ENCODE assay signal across 9 cellular contexts in the genomic region with DNA sequence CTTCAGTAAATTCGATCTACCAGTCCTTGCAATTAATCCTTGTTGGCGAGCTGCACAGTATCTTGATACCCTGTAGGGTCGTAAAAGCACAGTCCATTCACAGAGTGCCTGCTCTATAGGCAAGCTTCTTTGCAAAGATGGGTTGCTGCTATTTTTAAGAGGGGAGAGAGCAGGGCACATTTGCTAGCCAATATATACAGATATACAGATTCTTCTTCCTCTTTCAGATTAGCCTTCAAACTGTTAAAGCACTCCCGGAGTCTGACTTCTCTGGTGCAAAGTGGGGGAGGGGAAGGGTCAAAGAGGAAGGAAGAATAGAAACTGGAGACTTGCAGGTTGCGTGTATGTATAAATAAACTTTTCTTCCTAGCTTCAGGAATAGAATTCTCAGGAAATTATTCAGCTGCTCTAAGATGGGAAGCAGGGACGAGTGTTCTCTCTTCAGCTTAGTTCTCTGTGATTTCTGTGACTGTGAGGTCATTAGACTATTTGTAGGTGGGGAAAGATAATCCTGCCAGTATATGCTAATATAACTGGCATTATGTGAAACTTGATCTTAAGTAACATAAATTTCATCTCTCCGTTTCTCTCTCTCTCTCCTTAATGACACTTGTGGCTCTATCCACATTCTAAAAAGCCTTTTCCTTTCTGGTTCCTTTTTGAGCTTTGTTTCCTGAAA. TPM values are rescaled to one million over a fixed set of nuclear protein-coding genes. Genes with fewer than 3 reads are reported as not detected.
A peak's percentile ranks its signal among the peaks of the same experiment; 100 is the strongest.
DNase-seq lines count a peak whose midpoint lies in the region; ATAC-seq, FAIRE-seq and TF ChIP-seq lines count a peak whose summit lies in the region.
"Had no signal": no experiment of that assay in that cellular context is flagged by ENCODE, and none has a peak within 500 bp of the region (broad histone marks: within the 10 kb centered on the region; RNA-seq: fewer than 3 reads in every experiment).

A gene with protein sequence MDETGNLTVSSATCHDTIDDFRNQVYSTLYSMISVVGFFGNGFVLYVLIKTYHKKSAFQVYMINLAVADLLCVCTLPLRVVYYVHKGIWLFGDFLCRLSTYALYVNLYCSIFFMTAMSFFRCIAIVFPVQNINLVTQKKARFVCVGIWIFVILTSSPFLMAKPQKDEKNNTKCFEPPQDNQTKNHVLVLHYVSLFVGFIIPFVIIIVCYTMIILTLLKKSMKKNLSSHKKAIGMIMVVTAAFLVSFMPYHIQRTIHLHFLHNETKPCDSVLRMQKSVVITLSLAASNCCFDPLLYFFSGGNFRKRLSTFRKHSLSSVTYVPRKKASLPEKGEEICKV (minus strand): TSS at position 242 of the 679 bp plus-strand sequence. CDS start 53,865 bp downstream, outside the sequence.

- H3K36me3 ChIP-seq in A673 (ENCODE audit: insufficient read depth, low read length, poor library complexity, severe bottlenecking) (no peaks in the 10 kb centered on the region), astrocyte (ENCODE audit: insufficient read depth, low read length) (no peaks in the 10 kb centered on the region), upper lobe of left lung (no peaks in the 10 kb centered on the region)

- H3K27ac Mint-ChIP-seq in astrocyte (ENCODE audit: unreplicated experiment) = no peak within 1 kb of the TSS

- POLR2A ChIA-PET in A673 (lab: Charles Lee; ENCODE audit: low non-redundant PET) = no interaction called here

- FAIRE-seq in astrocyte (lab: Jason Lieb, UNC) = no peak

- H3K4me3 Mint-ChIP-seq in astrocyte (ENCODE audit: unreplicated experiment) = peak within 1 kb of the TSS; percentile 46

- TF ChIP-seq POLR2A in upper lobe of left lung (IDR thresholded peaks at IDR 0.05) = no peak

- H3K9ac ChIP-seq in astrocyte (ENCODE audit: low read length) = no peak within 1 kb of the TSS

- ATAC-seq in GM19324 (IDR thresholded peaks at IDR 0.05; ENCODE audit: low FRiP score, unreplicated experiment) = peak; percentile 47
- peak; percentile 37 for ATAC-seq in HG03442 (IDR thresholded peaks at IDR 0.05; ENCODE audit: unreplicated experiment)
- peak in 1 of 2 donors; percentile 60 for ATAC-seq in upper lobe of left lung (ENCODE audit: low FRiP score in 2 of 2)

- 2 to 21% methylated on average over 4 to 7 of the region's 7 CpGs for WGBS in upper lobe of left lung, 2 donors

- H3K27me3 ChIP-seq in A673 (replicated peaks; ENCODE audit: insufficient read depth, low read depth, low read length, poor library complexity) = no peaks in the 10 kb centered on the region
- no peaks in the 10 kb centered on the region for H3K27me3 ChIP-seq in astrocyte (ENCODE audit: insufficient read depth, low read length)
- H3K27me3 ChIP-seq in upper lobe of left lung = no peaks in the 10 kb centered on the region

- no peak for TF ChIP-seq EP300 in upper lobe of left lung (IDR thresholded peaks at IDR 0.05)

- H3K27me3 Mint-ChIP-seq in astrocyte (ENCODE audit: low read depth, unreplicated experiment) = no peaks in the 10 kb centered on the region

- DNase-seq in A673 (ENCODE audit: low spot score) = peak; percentile 25
- DNase-seq in astrocyte (ENCODE audit: low read depth) = no peak
- no peak for DNase-seq in upper lobe of left lung
- no peak for DNase-seq in DMS53 treated with DMSO at 0.1 percent for 48 hours (lab: John Stamatoyannopoulos, UW; ENCODE audit: unreplicated experiment)
- no peak for DNase-seq in NCI-H524 treated with DMSO at 0.1 percent for 48 hours (lab: John Stamatoyannopoulos, UW)
- no peak for DNase-seq in NCI-H1694 (lab: John Stamatoyannopoulos, UW)

- H3K4me1 ChIP-seq in A673 (ENCODE audit: insufficient read depth, low read length, poor library complexity, severe bottlenecking) = peaks cover 4% of the 10 kb centered on the region
- no peaks in the 10 kb centered on the region for H3K4me1 ChIP-seq in astrocyte (ENCODE audit: insufficient read depth, low read length)
- H3K4me1 ChIP-seq in upper lobe of left lung = no peaks in the 10 kb centered on the region

- TF ChIP-seq CTCF in A673 (conservative IDR thresholded peaks at IDR 0.05; ENCODE audit: low read depth, low read length) (no peak), astrocyte (IDR thresholded peaks at IDR 0.05; ENCODE audit: insufficient read depth, low read depth, low read length) (no peak), upper lobe of left lung (IDR thresholded peaks at IDR 0.05) (no peak)

- H3K36me3 Mint-ChIP-seq in astrocyte (ENCODE audit: low read depth, unreplicated experiment) = no peaks in the 10 kb centered on the region

- no peak within 1 kb of the TSS for H3K4me2 ChIP-seq in astrocyte (ENCODE audit: low read length)

- H3K4me1 Mint-ChIP-seq in astrocyte (ENCODE audit: low read depth, unreplicated experiment) = no peaks in the 10 kb centered on the region

- peak within 1 kb of the TSS; percentile 31 for H3K4me3 ChIP-seq in A673 (ENCODE audit: low read depth, low read length, poor library complexity, severe bottlenecking)
- no peak within 1 kb of the TSS for H3K4me3 ChIP-seq in astrocyte (ENCODE audit: insufficient read depth, low read depth, low read length)
- peak within 1 kb of the TSS in 3 of 4 donors; percentile 21 to 40 (median 32) for H3K4me3 ChIP-seq in upper lobe of left lung

- BruUV-seq in A673 (replicated peaks; lab: Mats Ljungman, UMichigan) = no TSS peak

- intact Hi-C loops in A673 (cut with micrococcal nuclease; ENCODE audit: unreplicated experiment) = no loop called here

- no peak within 1 kb of the TSS for H2AFZ ChIP-seq in astrocyte (ENCODE audit: low read depth, low read length)

- H3K9me3 ChIP-seq in A673 (ENCODE audit: low read depth, low read length, poor library complexity, severe bottlenecking) (no peaks in the 10 kb centered on the region), astrocyte (ENCODE audit: insufficient read depth, low read depth, low read length) (no peaks in the 10 kb centered on the region), upper lobe of left lung (no peaks in the 10 kb centered on the region)

- CTCF ChIA-PET in A673 (lab: Charles Lee) = no interaction called here

- no peaks in the 10 kb centered on the region for H3K9me3 Mint-ChIP-seq in astrocyte (ENCODE audit: unreplicated experiment)

- H3K79me2 ChIP-seq in astrocyte (ENCODE audit: insufficient read depth, low read length) = no peaks in the 10 kb centered on the region

- H3K27ac ChIP-seq in A673 (ENCODE audit: low read depth, low read length, poor library complexity, severe bottlenecking) = no peak within 1 kb of the TSS
- H3K27ac ChIP-seq in astrocyte (ENCODE audit: low read depth, low read length) = no peak within 1 kb of the TSS
- H3K27ac ChIP-seq in upper lobe of left lung = peak within 1 kb of the TSS in 3 of 4 donors; percentile 22 to 53 (median 39)

- H4K20me1 ChIP-seq in astrocyte (ENCODE audit: insufficient read depth, low read length) = no peaks in the 10 kb centered on the region

RNA-seq across cellular contexts. Expression of the gene that starts here (rescaled TPM):
- total RNA-seq in A673 (2021) = 2.1 TPM in 2 replicates
- total RNA-seq in astrocyte = not detected in 2 replicates
- total RNA-seq in upper lobe of left lung = 1 to 10 TPM in 5 of 6 donors, under 1 TPM in 1; 0.67 to 7.0 (median 3.3) TPM
- total RNA-seq: kidney epithelial cell had no signal

Comparison
In these comparisons a context has a peak if more than half of its experiments do, and no peak if none do; other contexts are left out.
1. H3K27ac ChIP-seq: peak in upper lobe of left lung (3 of 4); none in A673 (single experiment) and astrocyte (single experiment).